1 cellular context compared by ENCODE assay signal in the genomic region with DNA sequence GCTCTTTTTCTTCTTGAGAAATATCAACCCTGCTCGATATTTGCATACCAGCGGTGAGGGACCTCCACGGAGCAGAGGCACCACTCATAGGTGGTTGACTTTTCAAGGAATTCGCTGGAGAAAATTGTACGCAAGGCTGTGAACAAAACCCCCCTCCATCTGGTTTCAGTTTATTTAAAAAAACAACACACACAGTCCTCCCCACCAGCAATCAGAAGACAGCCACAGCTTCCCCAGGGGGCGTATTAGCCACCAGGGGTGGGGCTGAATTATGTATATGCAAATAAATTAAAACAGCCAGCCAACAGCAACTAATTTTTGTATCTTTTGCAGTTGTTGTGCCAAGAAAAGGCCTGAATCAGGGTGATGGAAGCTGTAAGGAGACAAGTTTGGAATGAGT.
TF ChIP-seq lines count a peak whose summit lies in the region.

No MANE protein-coding gene starts in this region.

TF ChIP-seq in GM23338, 12 proteins besides CTCF, POLR2A, EP300 and RAD21:
- TF ChIP-seq POLR2AphosphoS5 (IDR thresholded peaks at IDR 0.05; ENCODE audit: low read depth) (0 out of 2 replicates have a peak, but pooled peaks have one; percentile 18), NANOG (IDR thresholded peaks at IDR 0.05; ENCODE audit: borderline replicate concordance) (no peak)
